ENCODE assay signal across 8 cellular contexts in genomic region chr13:91381371-91381770, GRCh38. TPM values are rescaled to one million over a fixed set of nuclear protein-coding genes. Genes with fewer than 3 reads are reported as not detected.
DNase-seq lines count a peak whose midpoint lies in the region; ATAC-seq and TF ChIP-seq lines count a peak whose summit lies in the region.
"Had no signal": no experiment of that assay in that cellular context is flagged by ENCODE, and none has a peak within 500 bp of the region (broad histone marks: within the 10 kb centered on the region; RNA-seq: fewer than 3 reads in every experiment).

No MANE protein-coding gene starts in this region.

- peaks cover 5% of the 10 kb centered on the region for H3K27me3 Mint-ChIP-seq in osteocyte (ENCODE audit: unreplicated experiment)
- peaks cover 8% of the 10 kb centered on the region for H3K27me3 Mint-ChIP-seq in activated T-cell treated with anti-CD3 and anti-CD28 coated beads, Interleukin-2, amount 50 U/mL, for 4 hours (ENCODE audit: low read depth)
- H3K27me3 Mint-ChIP-seq in endothelial cell (ENCODE audit: unreplicated experiment): no peaks in the 10 kb centered on the region

- H3K9me3 Mint-ChIP-seq in osteocyte (ENCODE audit: unreplicated experiment) (peaks cover 3% of the 10 kb centered on the region), endothelial cell (ENCODE audit: unreplicated experiment) (no peaks in the 10 kb centered on the region)
- peaks cover 2% of the 10 kb centered on the region for H3K9me3 Mint-ChIP-seq in activated T-cell treated with anti-CD3 and anti-CD28 coated beads, Interleukin-2, amount 50 U/mL, for 4 hours

- H3K36me3 Mint-ChIP-seq in osteocyte (ENCODE audit: unreplicated experiment) (no peaks in the 10 kb centered on the region), endothelial cell (ENCODE audit: low read depth, unreplicated experiment) (no peaks in the 10 kb centered on the region)
- H3K36me3 Mint-ChIP-seq in activated T-cell treated with anti-CD3 and anti-CD28 coated beads, Interleukin-2, amount 50 U/mL, for 4 hours (ENCODE audit: insufficient read depth): no peaks in the 10 kb centered on the region

- TF ChIP-seq CTCF in LNCAP (IDR thresholded peaks at IDR 0.05) (peak; percentile 63), osteocyte (IDR thresholded peaks at IDR 0.05) (peak; percentile 85), endothelial cell (IDR thresholded peaks at IDR 0.05; ENCODE audit: unreplicated experiment) (no peak)

- H3K4me1 Mint-ChIP-seq in osteocyte (ENCODE audit: unreplicated experiment) (peaks cover 3% of the 10 kb centered on the region), endothelial cell (ENCODE audit: unreplicated experiment) (no peaks in the 10 kb centered on the region)
- no peaks in the 10 kb centered on the region for H3K4me1 Mint-ChIP-seq in activated T-cell treated with anti-CD3 and anti-CD28 coated beads, Interleukin-2, amount 50 U/mL, for 4 hours (ENCODE audit: low read depth)

- no peak overlapping the region for H3K27ac Mint-ChIP-seq in osteocyte (ENCODE audit: unreplicated experiment)
- H3K27ac Mint-ChIP-seq in endothelial cell (ENCODE audit: unreplicated experiment): no peak overlapping the region

- DNase-seq in cerebellar cortex (ENCODE audit: low spot score) (peak; percentile 25), osteocyte (ENCODE audit: extremely low spot score, unreplicated experiment) (no peak), endothelial cell (ENCODE audit: low spot score) (no peak)
- no peak for DNase-seq in activated T-cell treated with anti-CD3 and anti-CD28 coated beads, Interleukin-2, amount 50 U/mL, for 4 hours
- DNase-seq in stimulated activated CD4-positive, alpha-beta T cell treated with anti-CD3 and anti-CD28 coated beads, Interleukin-4, amount 100 ng/mL, for 4 hours: no peak

- H3K4me3 Mint-ChIP-seq in osteocyte (ENCODE audit: unreplicated experiment): no peak overlapping the region
- no peak overlapping the region for H3K4me3 Mint-ChIP-seq in activated T-cell treated with anti-CD3 and anti-CD28 coated beads, Interleukin-2, amount 50 U/mL, for 4 hours
- H3K4me3 Mint-ChIP-seq in endothelial cell (ENCODE audit: unreplicated experiment): no peak overlapping the region

- peak; percentile 53 for ATAC-seq in GM18505 (IDR thresholded peaks at IDR 0.05; ENCODE audit: unreplicated experiment)
- ATAC-seq in activated T-cell treated with anti-CD3 and anti-CD28 coated beads, Interleukin-2, amount 50 U/mL, for 4 hours: no peak

- no peak for TF ChIP-seq POLR2A in GM18505 (IDR thresholded peaks at IDR 0.05; ENCODE audit: borderline replicate concordance, extremely low read depth, insufficient read depth, insufficient read length)

RNA-seq across cellular contexts. Expression of gene GPC5, which starts 17.1 kb away (rescaled TPM):
- 12.3 and 12.9 TPM in 2 replicates for total RNA-seq in osteocyte
- total RNA-seq in activated T-cell treated with anti-CD3 and anti-CD28 coated beads, Interleukin-2, amount 50 U/mL, for 4 hours: under 1 TPM in 2 of 3 donors, not detected in 1; 0.13 to 0.16 TPM
- not detected for total RNA-seq in endothelial cell (ENCODE audit: unreplicated experiment)
- total RNA-seq: SJSA1 had no signal

RNA-seq across cellular contexts. Expression of gene MIR17HG, which starts 33.9 kb away (rescaled TPM):
- total RNA-seq in osteocyte (2.4 and 3.1 TPM in 2 replicates), endothelial cell (ENCODE audit: unreplicated experiment) (3.3 TPM)
- total RNA-seq in activated T-cell treated with anti-CD3 and anti-CD28 coated beads, Interleukin-2, amount 50 U/mL, for 4 hours: 10 to 100 TPM; 33.9 to 35.6 (median 34.6) TPM

Comparison
In these comparisons a context has a peak if more than half of its experiments do, and no peak if none do; other contexts are left out.
1. RNA of gene GPC5, which starts 17.1 kb away (total RNA-seq): 12.3 to 12.9 TPM in osteocyte; 0.13 to 0.16 TPM in activated T-cell treated with anti-CD3 and anti-CD28 coated beads, Interleukin-2, amount 50 U/mL, for 4 hours and not detected in endothelial cell (single experiment); every median in the first group is over 10 times any median in the second.